Comparison of ENCODE assay signal across 28 cellular contexts in genomic region chr4:16329132-16329796, GRCh38.
DNase-seq lines count a peak whose midpoint lies in the region; ATAC-seq and TF ChIP-seq lines count a peak whose summit lies in the region.
"Had no signal": no experiment of that assay in that cellular context is flagged by ENCODE, and none has a peak within 500 bp of the region (broad histone marks: within the 10 kb centered on the region; RNA-seq: fewer than 3 reads in every experiment).

No MANE protein-coding gene starts in this region.

- DNase-seq in Daoy (ENCODE audit: low read depth) (peak; percentile 3), WTC11 (ENCODE audit: low spot score) (no peak), fibroblast of mammary gland (ENCODE audit: low read depth) (peak; percentile 3), omental fat pad (ENCODE audit: low spot score) (no peak), inferior parietal cortex (ENCODE audit: extremely low spot score) (no peak), KG1 (lab: John Stamatoyannopoulos, UW) (no peak), HCEC 1CT (no peak)
- DNase-seq: activated CD4-positive, CD25-positive, alpha-beta regulatory T cell; activated CD8-positive, alpha-beta memory T cell treated with anti-CD3 and anti-CD28 coated beads, Interleukin-2, amount 10 ng/mL, durations not matched to agents 7 days and 5 days; activated gamma-delta T cell; activated naive CD8-positive, alpha-beta T cell treated with anti-CD3 and anti-CD28 coated beads, Interleukin-2, amount 10 ng/mL, durations not matched to agents 7 days and 5 days; activated T-cell treated with anti-CD3 and anti-CD28 coated beads, Interleukin-2, amount 50 U/mL, for 4 hours; BE2C; CD8-positive, alpha-beta T cell; H9; left ventricle myocardium inferior; mesenchymal stem cell; NCI-H1048; NCI-H1694; NCI-H446 treated with DMSO at 0.1 percent for 48 hours; stimulated activated CD8-positive, alpha-beta memory T cell treated with anti-CD3 and anti-CD28 coated beads, Interleukin-4, amount 100 ng/mL, for 48 hours; uterus had no signal

- H3K36me3 Mint-ChIP-seq in WTC11 = no peaks in the 10 kb centered on the region
- H3K36me3 Mint-ChIP-seq: activated CD8-positive, alpha-beta memory T cell treated with anti-CD3 and anti-CD28 coated beads, Interleukin-2, amount 10 ng/mL, durations not matched to agents 7 days and 5 days; activated naive CD8-positive, alpha-beta T cell treated with anti-CD3 and anti-CD28 coated beads, Interleukin-2, amount 10 ng/mL, durations not matched to agents 7 days and 5 days; CD8-positive, alpha-beta T cell; IgD-negative memory B cell had no signal

- no peak for TF ChIP-seq CTCF in WTC11 (IDR thresholded peaks at IDR 0.05)
- no peak for TF ChIP-seq CTCF in fibroblast of mammary gland (conservative IDR thresholded peaks at IDR 0.05; ENCODE audit: control insufficient read depth, insufficient read depth, low read depth, low read length)
- TF ChIP-seq CTCF in omental fat pad (IDR thresholded peaks at IDR 0.05) = no peak

- 0 out of 2 replicates have a peak, but pooled peaks cover 3% of the 10 kb centered on the region for H3K4me1 Mint-ChIP-seq in WTC11
- H3K4me1 Mint-ChIP-seq: activated CD8-positive, alpha-beta memory T cell treated with anti-CD3 and anti-CD28 coated beads, Interleukin-2, amount 10 ng/mL, durations not matched to agents 7 days and 5 days; activated naive CD8-positive, alpha-beta T cell treated with anti-CD3 and anti-CD28 coated beads, Interleukin-2, amount 10 ng/mL, durations not matched to agents 7 days and 5 days; IgD-negative memory B cell had no signal

- POLR2A ChIA-PET in WTC11 (lab: Charles Lee) = no interaction called here

- H3K27ac Mint-ChIP-seq in WTC11 = no peak overlapping the region
- H3K27ac Mint-ChIP-seq: activated CD8-positive, alpha-beta memory T cell treated with anti-CD3 and anti-CD28 coated beads, Interleukin-2, amount 10 ng/mL, durations not matched to agents 7 days and 5 days; activated naive CD8-positive, alpha-beta T cell treated with anti-CD3 and anti-CD28 coated beads, Interleukin-2, amount 10 ng/mL, durations not matched to agents 7 days and 5 days; CD8-positive, alpha-beta T cell; H9; IgD-negative memory B cell; stimulated activated naive CD8-positive, alpha-beta T cell treated with anti-CD3 and anti-CD28 coated beads, Interleukin-15, Interleukin-2, amounts not matched to agents 100 ng/mL and 50 ng/mL, for 24 hours had no signal

- no peak overlapping the region for H3K4me3 ChIP-seq in fibroblast of mammary gland (ENCODE audit: control insufficient read depth, low read depth, low read length)
- H3K4me3 ChIP-seq: left ventricle myocardium inferior, right atrium auricular region, SJCRH30, thoracic aorta, uterus had no signal

- no peak overlapping the region for H3K4me3 Mint-ChIP-seq in WTC11
- H3K4me3 Mint-ChIP-seq: activated CD8-positive, alpha-beta memory T cell treated with anti-CD3 and anti-CD28 coated beads, Interleukin-2, amount 10 ng/mL, durations not matched to agents 7 days and 5 days; activated naive CD8-positive, alpha-beta T cell treated with anti-CD3 and anti-CD28 coated beads, Interleukin-2, amount 10 ng/mL, durations not matched to agents 7 days and 5 days; activated T-cell treated with anti-CD3 and anti-CD28 coated beads, Interleukin-2, amount 50 U/mL, for 4 hours; CD8-positive, alpha-beta T cell; H9; IgD-negative memory B cell; stimulated activated naive CD8-positive, alpha-beta T cell treated with anti-CD3 and anti-CD28 coated beads, Interleukin-15, Interleukin-2, amounts not matched to agents 100 ng/mL and 50 ng/mL, for 24 hours had no signal

- H3K27me3 Mint-ChIP-seq in WTC11 (ENCODE audit: low read depth) = no peaks in the 10 kb centered on the region; the same call in 1 of the 2 replicates
- H3K27me3 Mint-ChIP-seq: IgD-negative memory B cell had no signal

- no peaks in the 10 kb centered on the region for H3K9me3 Mint-ChIP-seq in WTC11
- H3K9me3 Mint-ChIP-seq: activated naive CD8-positive, alpha-beta T cell treated with anti-CD3 and anti-CD28 coated beads, Interleukin-2, amount 10 ng/mL, durations not matched to agents 7 days and 5 days; activated T-cell treated with anti-CD3 and anti-CD28 coated beads, Interleukin-2, amount 50 U/mL, for 4 hours; CD8-positive, alpha-beta T cell; H9; stimulated activated naive CD8-positive, alpha-beta T cell treated with anti-CD3 and anti-CD28 coated beads, Interleukin-15, Interleukin-2, amounts not matched to agents 100 ng/mL and 50 ng/mL, for 24 hours had no signal

- CTCF ChIA-PET in WTC11 (lab: Charles Lee) = no interaction called here

- ATAC-seq in WTC11 = 0 out of 2 replicates have a peak, but pooled peaks have one; percentile 30
- peak; percentile 67 for ATAC-seq in omental fat pad (ENCODE audit: low FRiP score)
- no peak for ATAC-seq in GM21825 (IDR thresholded peaks at IDR 0.05; ENCODE audit: unreplicated experiment)
- ATAC-seq: activated CD8-positive, alpha-beta memory T cell treated with anti-CD3 and anti-CD28 coated beads, Interleukin-2, amount 10 ng/mL, durations not matched to agents 7 days and 5 days; activated T-cell treated with anti-CD3 and anti-CD28 coated beads, Interleukin-2, amount 50 U/mL, for 4 hours; CD8-positive, alpha-beta T cell had no signal

TF ChIP-seq in WTC11, 78 proteins besides CTCF, POLR2A, EP300 and RAD21 (continues in another document):
- TF ChIP-seq ZMAT4 (CRISPR knock-in tag; IDR thresholded peaks at IDR 0.05) (no peak), JAZF1 (CRISPR knock-in tag; IDR thresholded peaks at IDR 0.05) (no peak), IRF1 (CRISPR knock-in tag; IDR thresholded peaks at IDR 0.05) (no peak), USF2 (CRISPR knock-in tag; IDR thresholded peaks at IDR 0.05) (no peak), ZNF425 (CRISPR knock-in tag; conservative IDR thresholded peaks at IDR 0.05) (no peak), ATF6 (CRISPR knock-in tag; IDR thresholded peaks at IDR 0.05) (no peak), NR2C2 (CRISPR knock-in tag; IDR thresholded peaks at IDR 0.05) (no peak), ZNF219 (CRISPR knock-in tag; IDR thresholded peaks at IDR 0.05; ENCODE audit: borderline replicate concordance) (no peak), FOXP1 (CRISPR knock-in tag; IDR thresholded peaks at IDR 0.05; ENCODE audit: borderline replicate concordance) (no peak), CREB1 (CRISPR knock-in tag; IDR thresholded peaks at IDR 0.05) (no peak)

Comparison
In these comparisons a context has a peak if more than half of its experiments do, and no peak if none do; other contexts are left out.
1. DNase-seq: peak in Daoy (single experiment) and fibroblast of mammary gland (single experiment); none in WTC11 (single experiment), omental fat pad (single experiment), inferior parietal cortex (single experiment), KG1 (single experiment) and HCEC 1CT (single experiment).